In genomic region chr7:99106411-99106810, GRCh38 we compare ENCODE assay signal across 15 cellular contexts. TPM values are rescaled to one million over a fixed set of nuclear protein-coding genes. Genes with fewer than 3 reads are reported as not detected.
DNase-seq lines count a peak whose midpoint lies in the region; ATAC-seq and TF ChIP-seq lines count a peak whose summit lies in the region.
"Had no signal": no experiment of that assay in that cellular context is flagged by ENCODE, and none has a peak within 500 bp of the region (broad histone marks: within the 10 kb centered on the region; RNA-seq: fewer than 3 reads in every experiment).

No MANE protein-coding gene starts in this region.

- no peak for TF ChIP-seq CTCF in HCT116 (IDR thresholded peaks at IDR 0.05 in 2 of 3, conservative IDR thresholded peaks at IDR 0.05 in 1 of 3; ENCODE audit: borderline replicate concordance in 1 of 3, insufficient read depth in 1 of 3, low read depth in 2 of 3, low read length in 2 of 3)
- no peak for TF ChIP-seq CTCF in ascending aorta (IDR thresholded peaks at IDR 0.05)
- TF ChIP-seq CTCF in gastroesophageal sphincter (IDR thresholded peaks at IDR 0.05) = no peak
- TF ChIP-seq CTCF in smooth muscle cell (IDR thresholded peaks at IDR 0.05; ENCODE audit: borderline replicate concordance, insufficient read depth, poor library complexity, severe bottlenecking) = no peak

- no peaks in the 10 kb centered on the region for H3K9me2 ChIP-seq in HCT116 (ENCODE audit: insufficient read depth)

- CTCF ChIA-PET in HCT116 (lab: Charles Lee) = no interaction called here

- POLR2A ChIA-PET in HCT116 (lab: Charles Lee) = no interaction called here

- H3K27ac ChIP-seq in HCT116 (ENCODE audit: low read depth, low read length) = no peak overlapping the region
- H3K27ac ChIP-seq in ascending aorta = peak overlapping the region; percentile 74 to 84
- peak overlapping the region in 3 of 4 donors; percentile 12 to 46 (median 19) for H3K27ac ChIP-seq in gastroesophageal sphincter
- H3K27ac ChIP-seq in smooth muscle cell (ENCODE audit: low read depth) = peak overlapping the region; percentile 19

- H3K36me3 ChIP-seq in HCT116 (ENCODE audit: control insufficient read depth in 1 of 2, insufficient read depth in 2 of 2, low read length in 2 of 2) (no peaks in the 10 kb centered on the region), ascending aorta (no peaks in the 10 kb centered on the region), gastroesophageal sphincter (no peaks in the 10 kb centered on the region), smooth muscle cell (ENCODE audit: low read depth) (no peaks in the 10 kb centered on the region)

- TF ChIP-seq POLR2A in HCT116 (IDR thresholded peaks at IDR 0.05; ENCODE audit: borderline replicate concordance, extremely low read depth, insufficient read depth, insufficient read length) = no peak
- TF ChIP-seq POLR2A in gastroesophageal sphincter (IDR thresholded peaks at IDR 0.05) = no peak

- no peaks in the 10 kb centered on the region for H3K9me3 ChIP-seq in HCT116 (ENCODE audit: control insufficient read depth in 1 of 2, insufficient read depth in 1 of 2, low read depth in 1 of 2, low read length in 2 of 2)
- no peaks in the 10 kb centered on the region for H3K9me3 ChIP-seq in ascending aorta
- no peaks in the 10 kb centered on the region for H3K9me3 ChIP-seq in gastroesophageal sphincter
- H3K9me3 ChIP-seq in smooth muscle cell (replicated peaks; ENCODE audit: low read depth) = no peaks in the 10 kb centered on the region

- no peak overlapping the region for H2AFZ ChIP-seq in HCT116 (ENCODE audit: low read depth, low read length, poor library complexity, severe bottlenecking)
- H2AFZ ChIP-seq in smooth muscle cell (ENCODE audit: low read depth) = no peak overlapping the region

- TF ChIP-seq EP300 in gastroesophageal sphincter (IDR thresholded peaks at IDR 0.05) = no peak

- no peak for TF ChIP-seq RAD21 in HCT116 (IDR thresholded peaks at IDR 0.05; ENCODE audit: low read depth)

- no peak for DNase-seq in HCT116 (ENCODE audit: low read depth, low spot score)
- DNase-seq in ascending aorta (ENCODE audit: low spot score in 2 of 2) = no peak
- no peak for DNase-seq in smooth muscle cell (lab: John Stamatoyannopoulos, UW; ENCODE audit: unreplicated experiment)
- DNase-seq: activated CD8-positive, alpha-beta T cell treated with anti-CD3 and anti-CD28 coated beads, Interleukin-2, amount 10 ng/mL, durations not matched to agents 7 days and 5 days; activated gamma-delta T cell; AML-193; KBM-7; NCI-H1694 treated with DMSO at 0.1 percent for 48 hours; NCI-H774; SHP77 treated with DMSO at 0.1 percent for 48 hours had no signal

- H4K20me1 ChIP-seq in HCT116 (ENCODE audit: insufficient read depth) (no peaks in the 10 kb centered on the region; the same call in 1 of the 2 replicates), smooth muscle cell (ENCODE audit: low read depth) (peaks cover 90% of the 10 kb centered on the region)

- BruUV-seq in HCT116 (replicated peaks; lab: Mats Ljungman, UMichigan) = no TSS peak

- H3K4me3 ChIP-seq in HCT116 (replicated peaks in 1 of 2; ENCODE audit: low read depth in 1 of 2, low read length in 2 of 2) (no peak overlapping the region), ascending aorta (no peak overlapping the region), gastroesophageal sphincter (no peak overlapping the region), smooth muscle cell (no peak overlapping the region)

- H3K27me3 ChIP-seq in HCT116 (ENCODE audit: insufficient read depth, low read length) (no peaks in the 10 kb centered on the region), ascending aorta (no peaks in the 10 kb centered on the region), gastroesophageal sphincter (no peaks in the 10 kb centered on the region), smooth muscle cell (ENCODE audit: low read depth) (no peaks in the 10 kb centered on the region)

- H3K9ac ChIP-seq in HCT116 (ENCODE audit: low read length) (no peak overlapping the region), smooth muscle cell (ENCODE audit: low read depth) (no peak overlapping the region)

- H3K4me1 ChIP-seq in HCT116 (ENCODE audit: control insufficient read depth in 1 of 2, insufficient read depth in 2 of 2, low read length in 2 of 2) = peaks cover 21 to 61% of the 10 kb centered on the region in 2 experiments
- H3K4me1 ChIP-seq in ascending aorta = peaks cover 16 to 61% of the 10 kb centered on the region in 2 donors
- peaks cover 10 to 70% (median 15%) of the 10 kb centered on the region in 3 donors for H3K4me1 ChIP-seq in gastroesophageal sphincter
- peaks cover 16% of the 10 kb centered on the region for H3K4me1 ChIP-seq in smooth muscle cell (ENCODE audit: low read depth)

- ATAC-seq in HCT116 = no peak
- peak; percentile 34 for ATAC-seq in gastroesophageal sphincter
- ATAC-seq in HG02970 (IDR thresholded peaks at IDR 0.05; ENCODE audit: low FRiP score, unreplicated experiment) = no peak
- no peak for ATAC-seq in HG03521 (IDR thresholded peaks at IDR 0.05; ENCODE audit: unreplicated experiment)
- no peak for ATAC-seq in HG02571 (IDR thresholded peaks at IDR 0.05; ENCODE audit: unreplicated experiment)
- no peak for ATAC-seq in GM18502 (IDR thresholded peaks at IDR 0.05; ENCODE audit: poor library complexity, unreplicated experiment)
- ATAC-seq: activated CD8-positive, alpha-beta T cell treated with anti-CD3 and anti-CD28 coated beads, Interleukin-2, amount 10 ng/mL, durations not matched to agents 7 days and 5 days had no signal

- intact Hi-C loops in HCT116 (cut with micrococcal nuclease) = no loop called here
- intact Hi-C loops in ascending aorta (cut with DNase I) = no loop called here

- RAD21 ChIA-PET in HCT116 (lab: Charles Lee; ENCODE audit: low non-redundant PET in 1 of 2, low total read pairs in 2 of 2, uncharacterized antibody in 2 of 2, unreplicated experiment in 2 of 2) = no interaction called here

- peak overlapping the region; percentile 10; the same call in 1 of the 2 replicates for H3K4me2 ChIP-seq in HCT116 (ENCODE audit: low read length)
- H3K4me2 ChIP-seq in smooth muscle cell = no peak overlapping the region

- WGBS in gastroesophageal sphincter (ENCODE audit: low coverage in 1 of 2), 2 donors = 64 to 76% methylated on average over 3 to 6 of the region's 6 CpGs
- WGBS in smooth muscle cell (ENCODE audit: low lambda C conversion rate) = 81% methylated on average over 6 of the region's 6 CpGs

- no peaks in the 10 kb centered on the region for H3F3A ChIP-seq in smooth muscle cell (ENCODE audit: low read depth)

- H3K79me2 ChIP-seq in HCT116 (ENCODE audit: insufficient read depth, low read length) (peaks cover 97% of the 10 kb centered on the region), smooth muscle cell (ENCODE audit: low read depth) (peaks cover 100% of the 10 kb centered on the region)

TF ChIP-seq in HCT116, 20 proteins besides CTCF, POLR2A, EP300 and RAD21 (continues in another document):
- no peak for TF ChIP-seq YY1 (IDR thresholded peaks at IDR 0.05; ENCODE audit: extremely low read depth, insufficient replicate concordance, low read depth, low read length)
- TF ChIP-seq POLR2AphosphoS5 (IDR thresholded peaks at IDR 0.05; ENCODE audit: low read depth, low read length) = no peak
- TF ChIP-seq REST (IDR thresholded peaks at IDR 0.05; ENCODE audit: low read depth) = no peak
- TF ChIP-seq TCF7L2 (IDR thresholded peaks at IDR 0.05; ENCODE audit: borderline replicate concordance, extremely low read depth, insufficient read depth, insufficient read length) = no peak
- no peak for TF ChIP-seq ZBTB33 (IDR thresholded peaks at IDR 0.05; ENCODE audit: extremely low read depth, insufficient replicate concordance, low read length)

RNA-seq across cellular contexts. Expression of gene SMURF1, which starts 37.5 kb away (rescaled TPM):
- total RNA-seq in HCT116 (2021; ENCODE audit: unreplicated experiment) (24.6 TPM), ascending aorta (26.5 TPM), gastroesophageal sphincter (10 to 100 TPM; 20.1 to 26.2 (median 21.9) TPM), smooth muscle cell (15.5 and 28.5 TPM in 2 replicates)
- 12.8 and 17.1 TPM in 2 replicates for polyA plus RNA-seq in HCT116 (2012)
- 16.2 and 17.5 TPM in 2 replicates for polyA plus RNA-seq in smooth muscle cell
